In the genomic region with DNA sequence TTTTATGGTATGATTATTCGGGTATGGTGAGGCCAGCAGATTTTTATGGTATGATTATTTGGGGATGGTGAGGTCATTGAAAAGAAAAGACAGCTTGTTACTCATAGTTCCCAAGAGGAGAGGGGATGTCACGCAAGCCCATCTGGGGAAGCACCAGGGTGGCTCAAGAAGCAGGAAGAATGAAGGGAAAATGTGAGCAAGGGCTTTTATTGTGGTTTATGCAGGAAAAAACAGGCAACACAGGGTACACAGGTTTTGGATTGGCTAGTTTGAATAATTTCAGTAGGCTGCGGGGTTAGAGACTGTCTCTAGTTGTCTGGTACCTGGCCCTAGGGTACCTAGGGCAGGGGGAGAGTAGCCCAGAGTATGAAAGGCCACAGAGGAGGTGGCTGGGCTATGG, we compare ENCODE assay signal across 12 cellular contexts. TPM values are rescaled to one million over a fixed set of nuclear protein-coding genes. Genes with fewer than 3 reads are reported as not detected.
A peak's percentile ranks its signal among the peaks of the same experiment; 100 is the strongest.
DNase-seq lines count a peak whose midpoint lies in the region; ATAC-seq, FAIRE-seq and TF ChIP-seq lines count a peak whose summit lies in the region.
"Had no signal": no experiment of that assay in that cellular context is flagged by ENCODE, and none has a peak within 500 bp of the region (broad histone marks: within the 10 kb centered on the region; RNA-seq: fewer than 3 reads in every experiment).

No MANE protein-coding gene starts in this region.

- H3K4me3 Mint-ChIP-seq in activated CD4-positive, alpha-beta T cell treated with anti-CD3 and anti-CD28 coated beads for 36 hours = no peak overlapping the region
- no peak overlapping the region for H3K4me3 Mint-ChIP-seq in activated CD4-positive, alpha-beta T cell treated with anti-CD3 and anti-CD28 coated beads, Interleukin-2, amount 10 ng/mL, durations not matched to agents 7 days and 5 days
- H3K4me3 Mint-ChIP-seq in H9 (no peak overlapping the region), nephron progenitor cell (no peak overlapping the region)
- H3K4me3 Mint-ChIP-seq: central memory CD8-positive, alpha-beta T cell; neural crest cell had no signal

- H2BK15ac ChIP-seq in H9 (ENCODE audit: low read depth, low read length) = no peak overlapping the region

- H2BK20ac ChIP-seq in H9 (ENCODE audit: low read depth, low read length, poor library complexity, severe bottlenecking) = no peak overlapping the region

- H4K91ac ChIP-seq in H9 (ENCODE audit: insufficient read length, low read depth, low read length) = no peak overlapping the region

- peaks cover under 1% of the 10 kb centered on the region for H3K9me3 Mint-ChIP-seq in activated CD4-positive, alpha-beta T cell treated with anti-CD3 and anti-CD28 coated beads for 36 hours (ENCODE audit: low read depth)
- H3K9me3 Mint-ChIP-seq in activated CD4-positive, alpha-beta T cell treated with anti-CD3 and anti-CD28 coated beads, Interleukin-2, amount 10 ng/mL, durations not matched to agents 7 days and 5 days = no peaks in the 10 kb centered on the region
- peaks cover 0 to 5% of the 10 kb centered on the region in 2 experiments; a peak in 1 of 5 replicates for H3K9me3 Mint-ChIP-seq in H9
- peaks cover 8% of the 10 kb centered on the region for H3K9me3 Mint-ChIP-seq in nephron progenitor cell
- H3K9me3 Mint-ChIP-seq: central memory CD8-positive, alpha-beta T cell had no signal

- H2BK5ac ChIP-seq in H9 (ENCODE audit: insufficient read length, low read length) = no peak overlapping the region

- WGBS in H9 (ENCODE audit: extremely low coverage, insufficient read length, low lambda C conversion rate) = 100% methylated on average over 1 of the region's 3 CpGs
- 88% methylated on average over 3 of the region's 3 CpGs for WGBS in GM12878 (ENCODE audit: insufficient coverage, insufficient replicate concordance, low lambda C conversion rate, missing lambda C conversion rate)

- no peak overlapping the region for H2BK12ac ChIP-seq in H9 (ENCODE audit: insufficient read length, low read depth, low read length)

- H3K4me1 ChIP-seq in H9 (ENCODE audit: insufficient read depth, low read length) (peaks cover 13% of the 10 kb centered on the region; the same call in 1 of the 2 replicates), GM12878 (ENCODE audit: control insufficient read depth, insufficient read depth, low read length) (no peaks in the 10 kb centered on the region), skeletal muscle satellite cell (ENCODE audit: control insufficient read depth, insufficient read depth, low read length) (peaks cover 59% of the 10 kb centered on the region)

- in situ Hi-C loops in GM12878 (cut with MboI) = no loop called here

- no peak overlapping the region for H2AK5ac ChIP-seq in H9 (ENCODE audit: insufficient read length, low read length)

- no peaks in the 10 kb centered on the region for H3K79me2 ChIP-seq in H9 (ENCODE audit: insufficient read depth, low read length)
- no peaks in the 10 kb centered on the region for H3K79me2 ChIP-seq in GM12878 (ENCODE audit: control insufficient read depth, insufficient read depth, low read length)

- H3K56ac ChIP-seq in H9 (ENCODE audit: insufficient read length, low read depth, low read length) = no peak overlapping the region

- H3K27ac Mint-ChIP-seq in activated CD4-positive, alpha-beta T cell treated with anti-CD3 and anti-CD28 coated beads for 36 hours = peak overlapping the region; percentile 77
- no peak overlapping the region for H3K27ac Mint-ChIP-seq in activated CD4-positive, alpha-beta T cell treated with anti-CD3 and anti-CD28 coated beads, Interleukin-2, amount 10 ng/mL, durations not matched to agents 7 days and 5 days
- peak overlapping the region in 2 of 3 experiments; percentile 1 to 87; a peak in 3 of 7 replicates for H3K27ac Mint-ChIP-seq in H9
- no peak overlapping the region for H3K27ac Mint-ChIP-seq in nephron progenitor cell

- no peak overlapping the region for H4K5ac ChIP-seq in H9 (ENCODE audit: insufficient read length, low read depth, low read length)

- CTCF ChIA-PET in activated CD4-positive, alpha-beta T cell treated with anti-CD3 and anti-CD28 coated beads for 36 hours (lab: Charles Lee) = no interaction called here
- CTCF ChIA-PET in activated CD4-positive, alpha-beta T cell treated with anti-CD3 and anti-CD28 coated beads, Interleukin-2, amount 10 ng/mL, durations not matched to agents 7 days and 5 days (lab: Charles Lee) = no interaction called here
- CTCF ChIA-PET in GM12878 (lab: Yijun Ruan, JAX) = no interaction called here

- ATAC-seq in activated CD4-positive, alpha-beta T cell treated with anti-CD3 and anti-CD28 coated beads for 36 hours = peak; percentile 92
- ATAC-seq in GM12878 = peak; percentile 19; the same call in 2 of the 3 replicates
- ATAC-seq in HG02571 (IDR thresholded peaks at IDR 0.05; ENCODE audit: unreplicated experiment) = no peak
- no peak for ATAC-seq in HG03095 (IDR thresholded peaks at IDR 0.05; ENCODE audit: unreplicated experiment)

- SMC1A ChIA-PET in GM12878 (lab: Charles Lee; ENCODE audit: uncharacterized antibody, unreplicated experiment) = interaction anchor here (0.9 kb wide), 1 partner anchor 15 kb away, joined by 3 read pairs; no protein-coding TSS in a partner anchor

- TF ChIP-seq CTCF in H9 (conservative IDR thresholded peaks at IDR 0.05) (no peak), GM12878 (IDR thresholded peaks at IDR 0.05 in 2 of 3, conservative IDR thresholded peaks at IDR 0.05 in 1 of 3; ENCODE audit: control insufficient read depth in 2 of 3, extremely low read depth in 1 of 3, insufficient read depth in 1 of 3, low read depth in 3 of 3, low read length in 3 of 3) (no peak), nephron progenitor cell (IDR thresholded peaks at IDR 0.05) (no peak)

- no peak overlapping the region for H4K8ac ChIP-seq in H9 (replicated peaks; ENCODE audit: insufficient read length, low read depth, low read length)

- no peak overlapping the region for H3K4ac ChIP-seq in H9 (ENCODE audit: low read depth, low read length)

- H2BK120ac ChIP-seq in H9 (ENCODE audit: low read depth, low read length, poor library complexity, severe bottlenecking) = no peak overlapping the region

- peaks cover 16% of the 10 kb centered on the region for H3K4me1 Mint-ChIP-seq in activated CD4-positive, alpha-beta T cell treated with anti-CD3 and anti-CD28 coated beads for 36 hours
- H3K4me1 Mint-ChIP-seq in activated CD4-positive, alpha-beta T cell treated with anti-CD3 and anti-CD28 coated beads, Interleukin-2, amount 10 ng/mL, durations not matched to agents 7 days and 5 days = peaks cover 5% of the 10 kb centered on the region
- H3K4me1 Mint-ChIP-seq in H9 (peaks cover 42 to 49% of the 10 kb centered on the region in 2 experiments), nephron progenitor cell (peaks cover 40% of the 10 kb centered on the region)
- H3K4me1 Mint-ChIP-seq: central memory CD8-positive, alpha-beta T cell had no signal

- H3K4me2 ChIP-seq in H9 (ENCODE audit: insufficient read depth, insufficient read length, low read length) (no peak overlapping the region), GM12878 (ENCODE audit: control insufficient read depth, insufficient read depth) (no peak overlapping the region), skeletal muscle satellite cell (ENCODE audit: low read length) (peak overlapping the region; percentile 17)

- no peak overlapping the region for H3T11ph ChIP-seq in H9 (ENCODE audit: low read length)

- no peaks in the 10 kb centered on the region for H3K79me1 ChIP-seq in H9 (ENCODE audit: insufficient read depth, low read depth, low read length, poor library complexity, severe bottlenecking)

- no peak for TF ChIP-seq POLR2A in GM12878 (IDR thresholded peaks at IDR 0.05; ENCODE audit: low read depth, low read length)

- TF ChIP-seq RAD21 in GM12878 (IDR thresholded peaks at IDR 0.05; ENCODE audit: insufficient read depth, low read depth, low read length) = no peak

- RAD21 ChIA-PET in GM12878 (lab: Charles Lee; ENCODE audit: unreplicated experiment) = no interaction called here

- peak in 1 of 2 experiments; percentile 24; a peak in 1 of 4 replicates for TF ChIP-seq EP300 in GM12878 (IDR thresholded peaks at IDR 0.05; ENCODE audit: borderline replicate concordance in 1 of 2, control insufficient read depth in 1 of 2, low read depth in 2 of 2, low read length in 2 of 2)

- H3K23me2 ChIP-seq in H9 (ENCODE audit: insufficient read length, low read depth, low read length, poor library complexity, severe bottlenecking) = no peaks in the 10 kb centered on the region

- H4K20me1 ChIP-seq in H9 (ENCODE audit: control insufficient read depth, insufficient read depth, insufficient read length) (no peaks in the 10 kb centered on the region), GM12878 (ENCODE audit: control insufficient read depth, insufficient read depth) (no peaks in the 10 kb centered on the region)

- H3K27me3 ChIP-seq in H9 (ENCODE audit: insufficient read depth, low read length) = no peaks in the 10 kb centered on the region
- H3K27me3 ChIP-seq in GM12878 (replicated peaks in 1 of 2; ENCODE audit: control insufficient read depth in 2 of 2, insufficient read depth in 2 of 2, low read length in 1 of 2) = no peaks in the 10 kb centered on the region
- H3K27me3 ChIP-seq in skeletal muscle satellite cell (ENCODE audit: control insufficient read depth, insufficient read depth, low read length) = no peaks in the 10 kb centered on the region

- intact Hi-C loops in activated CD4-positive, alpha-beta T cell treated with anti-CD3 and anti-CD28 coated beads for 36 hours (cut with DNase I, micrococcal nuclease) = loop anchor here in 1 of 2 experiments (1.0 kb wide), 1 partner anchor 22 kb away; no protein-coding TSS in a partner anchor
- intact Hi-C loops in GM12878 (cut with micrococcal nuclease; ENCODE audit: unreplicated experiment) = no loop called here

- no peak overlapping the region for H3K27ac ChIP-seq in H9 (ENCODE audit: insufficient read length, low read depth, low read length)
- H3K27ac ChIP-seq in GM12878 (ENCODE audit: control insufficient read depth, insufficient read depth) = 0 out of 2 replicates have a peak overlapping the region, but pooled peaks have one; percentile 8

- BruUV-seq in GM12878 (replicated peaks; lab: Mats Ljungman, UMichigan) = no TSS peak

- H3K9ac ChIP-seq in H9 (ENCODE audit: extremely low read depth, insufficient read length, low read length) (no peak overlapping the region), GM12878 (ENCODE audit: control insufficient read depth, insufficient read depth, low read length) (no peak overlapping the region), skeletal muscle satellite cell (ENCODE audit: low read depth, low read length) (peak overlapping the region; percentile 80)

- H3K23ac ChIP-seq in H9 (ENCODE audit: insufficient read length, low read depth, low read length) = no peak overlapping the region

- no peak overlapping the region for H2AFZ ChIP-seq in H9 (ENCODE audit: low read length)
- H2AFZ ChIP-seq in GM12878 (ENCODE audit: control insufficient read depth, low read depth, low read length) = no peak overlapping the region

- POLR2A ChIA-PET in activated CD4-positive, alpha-beta T cell treated with anti-CD3 and anti-CD28 coated beads for 36 hours (lab: Charles Lee) = interaction anchor here (1.2 kb wide), 1 partner anchor 21 kb away, joined by 3 read pairs; no protein-coding TSS in a partner anchor
- POLR2A ChIA-PET in activated CD4-positive, alpha-beta T cell treated with anti-CD3 and anti-CD28 coated beads, Interleukin-2, amount 10 ng/mL, durations not matched to agents 7 days and 5 days (lab: Charles Lee) = no interaction called here
- POLR2A ChIA-PET in GM12878 (lab: Charles Lee) = interaction anchor here (0.6 kb wide), 1 partner anchor 22 kb away, joined by 6 read pairs; no protein-coding TSS in a partner anchor

- no peak overlapping the region for H3K4me3 ChIP-seq in GM12878
- H3K4me3 ChIP-seq in skeletal muscle satellite cell (ENCODE audit: low read length) = no peak overlapping the region

- H3K18ac ChIP-seq in H9 (ENCODE audit: insufficient read length, low read depth, low read length) = no peak overlapping the region

- H3K36me3 ChIP-seq in GM12878 (ENCODE audit: control insufficient read depth in 2 of 2, insufficient read depth in 2 of 2, low read length in 1 of 2) (peaks cover 9 to 33% of the 10 kb centered on the region in 2 experiments), skeletal muscle satellite cell (ENCODE audit: insufficient read depth, low read length) (peaks cover 46% of the 10 kb centered on the region)

- no peak overlapping the region for H3K14ac ChIP-seq in H9 (ENCODE audit: insufficient read depth, low read length)

- no peaks in the 10 kb centered on the region for H3K27me3 Mint-ChIP-seq in activated CD4-positive, alpha-beta T cell treated with anti-CD3 and anti-CD28 coated beads for 36 hours
- H3K27me3 Mint-ChIP-seq in activated CD4-positive, alpha-beta T cell treated with anti-CD3 and anti-CD28 coated beads, Interleukin-2, amount 10 ng/mL, durations not matched to agents 7 days and 5 days = no peaks in the 10 kb centered on the region
- H3K27me3 Mint-ChIP-seq in H9 (ENCODE audit: low read depth) = no peaks in the 10 kb centered on the region
- H3K27me3 Mint-ChIP-seq in nephron progenitor cell (ENCODE audit: low read depth, poor library complexity) = no peaks in the 10 kb centered on the region
- H3K27me3 Mint-ChIP-seq: central memory CD8-positive, alpha-beta T cell had no signal

- H3K36me3 Mint-ChIP-seq in activated CD4-positive, alpha-beta T cell treated with anti-CD3 and anti-CD28 coated beads for 36 hours (ENCODE audit: low read depth) = peaks cover 24% of the 10 kb centered on the region
- H3K36me3 Mint-ChIP-seq in activated CD4-positive, alpha-beta T cell treated with anti-CD3 and anti-CD28 coated beads, Interleukin-2, amount 10 ng/mL, durations not matched to agents 7 days and 5 days (ENCODE audit: low read depth) = peaks cover 7% of the 10 kb centered on the region
- H3K36me3 Mint-ChIP-seq in H9 (ENCODE audit: insufficient read depth in 1 of 3, low read depth in 3 of 3) (peaks cover 17 to 69% (median 48%) of the 10 kb centered on the region in 3 experiments; a peak in 6 of 7 replicates), nephron progenitor cell (ENCODE audit: low read depth) (peaks cover 80% of the 10 kb centered on the region)

- no peaks in the 10 kb centered on the region for H3K9me3 ChIP-seq in H9 (ENCODE audit: control insufficient read depth, low read depth, low read length)
- H3K9me3 ChIP-seq in GM12878 (replicated peaks; ENCODE audit: control insufficient read depth, insufficient read depth, low read length) = no peaks in the 10 kb centered on the region
- H3K9me3 ChIP-seq in skeletal muscle satellite cell (replicated peaks; ENCODE audit: low read length) = no peaks in the 10 kb centered on the region

- FAIRE-seq in GM12878 (lab: Jason Lieb, UNC) = no peak
- FAIRE-seq: A204.1 had no signal

- peak; percentile 54 for DNase-seq in activated CD4-positive, alpha-beta T cell treated with anti-CD3 and anti-CD28 coated beads for 36 hours
- DNase-seq in activated CD4-positive, alpha-beta T cell treated with anti-CD3 and anti-CD28 coated beads, Interleukin-2, amount 10 ng/mL, durations not matched to agents 7 days and 5 days = no peak
- no peak for DNase-seq in H9
- no peak for DNase-seq in GM12878 (ENCODE audit: low read depth, low spot score)
- no peak for DNase-seq in nephron progenitor cell
- DNase-seq: NCI-H1105 treated with DMSO at 0.1 percent for 48 hours had no signal

RNA-seq across cellular contexts. Expression of gene DGKI, which starts 26.8 kb away (rescaled TPM):
- 1 to 10 TPM; 2.9 to 3.0 TPM for total RNA-seq in activated CD4-positive, alpha-beta T cell treated with anti-CD3 and anti-CD28 coated beads for 36 hours
- total RNA-seq in activated CD4-positive, alpha-beta T cell treated with anti-CD3 and anti-CD28 coated beads, Interleukin-2, amount 10 ng/mL, durations not matched to agents 7 days and 5 days = under 1 TPM; 0.06 to 0.25 TPM
- total RNA-seq in H9 (2021) = 0.55 and 0.77 TPM in 2 replicates
- 101 and 104 TPM in 2 replicates for total RNA-seq in GM12878 (2013; cell fraction: nucleolus; rRNA removed)
- 23.3 and 29.9 TPM in 2 replicates for total RNA-seq in GM12878 (2014; rRNA removed)
- 26.8 and 29.9 TPM in 2 replicates for total RNA-seq in GM12878 (2014; rRNA removed; fragmentation: Illumina TruSeq; extraction: Trizol)
- 15.9 and 17.7 TPM in 2 replicates for total RNA-seq in GM12878 (2021)
- 0.38 TPM for polyA plus RNA-seq in GM12878 (2011; ENCODE audit: low read depth)
- 33.0 and 39.3 TPM in 2 replicates for polyA plus RNA-seq in GM12878 (2011; rRNA removed)
- 10.4 and 13.1 TPM in 2 replicates for polyA plus RNA-seq in GM12878 (2011; cell fraction: cytosol; rRNA removed)
- 30.1 and 37.0 TPM in 2 replicates for polyA plus RNA-seq in GM12878 (2011; cell fraction: nucleus; rRNA removed)
- 1.1 and 2.5 TPM in 2 replicates for polyA plus RNA-seq in GM12878 (2012)
- polyA plus RNA-seq in GM12878 (2014; fragmentation: Illumina TruSeq; extraction: Trizol) = 20.9 and 25.8 TPM in 2 replicates
- polyA plus RNA-seq in GM12878 (2014; fragmentation: Nextera tagmentation; extraction: Ambion mirVana) = 10 to 100 TPM; 28.3 to 37.1 TPM
- polyA plus RNA-seq in GM12878 (2014; rRNA removed) = 19.8 and 20.4 TPM in 2 replicates
- 10 to 100 TPM; 10.4 TPM for polyA plus RNA-seq in GM12878 (2016; fragmentation: Nextera tagmentation; extraction: Ambion mirVana)
- polyA minus RNA-seq in GM12878 (2011; rRNA and poly(A)+ RNA removed) = 50.7 and 57.1 TPM in 2 replicates
- polyA minus RNA-seq in GM12878 (2011; cell fraction: cytosol; rRNA and poly(A)+ RNA removed) = 9.2 and 11.4 TPM in 2 replicates
- 76.5 and 96.6 TPM in 2 replicates for polyA minus RNA-seq in GM12878 (2011; cell fraction: nucleus; rRNA and poly(A)+ RNA removed)
- total RNA-seq in skeletal muscle satellite cell (2012; rRNA removed) = 6.1 and 12.7 TPM in 2 replicates

Comparison
In these comparisons a context has a peak if more than half of its experiments do, and no peak if none do; other contexts are left out.
1. H3K27ac Mint-ChIP-seq: peak in activated CD4-positive, alpha-beta T cell treated with anti-CD3 and anti-CD28 coated beads for 36 hours (single experiment) and H9 (2 of 3); none in activated CD4-positive, alpha-beta T cell treated with anti-CD3 and anti-CD28 coated beads, Interleukin-2, amount 10 ng/mL, durations not matched to agents 7 days and 5 days (single experiment) and nephron progenitor cell (single experiment).
2. ATAC-seq: peak in activated CD4-positive, alpha-beta T cell treated with anti-CD3 and anti-CD28 coated beads for 36 hours (single experiment) and GM12878 (single experiment); none in HG02571 (single experiment) and HG03095 (single experiment).